Comparison of ENCODE assay signal across 2 cellular contexts in the genomic region with DNA sequence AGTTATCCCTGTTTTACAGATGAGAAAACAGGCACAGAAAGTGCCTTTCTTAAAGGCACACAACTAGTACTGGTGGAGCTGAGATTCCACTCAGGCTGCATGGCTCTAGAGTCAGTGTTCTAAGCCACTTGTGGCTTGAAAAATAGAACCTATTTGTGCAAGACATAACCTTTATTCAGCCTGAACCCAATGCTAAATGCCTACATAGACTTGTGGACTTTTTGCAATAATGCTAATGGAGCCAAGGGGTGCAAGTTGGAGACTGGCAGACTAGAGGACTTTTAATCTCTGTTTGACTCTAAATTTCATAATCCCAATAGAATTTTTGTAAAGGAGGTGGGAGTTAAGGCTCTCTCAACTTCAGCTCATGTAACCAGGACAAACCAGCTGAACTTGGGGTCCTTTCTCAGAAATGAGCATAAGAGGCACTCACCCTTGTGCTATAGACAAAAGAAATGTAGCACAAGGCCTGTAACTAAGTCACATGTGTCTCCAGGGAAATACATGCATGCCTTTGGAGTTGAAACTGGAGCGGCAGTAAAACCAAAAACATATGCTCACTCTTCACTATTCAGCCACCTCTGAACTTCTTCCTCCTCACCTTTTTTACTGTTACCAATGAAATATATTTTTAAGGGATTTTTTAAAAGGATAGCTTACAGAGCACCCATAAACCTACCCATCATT.
TF ChIP-seq lines count a peak whose summit lies in the region.

No MANE protein-coding gene starts in this region.

TF ChIP-seq in liver, 16 proteins besides CTCF, POLR2A, EP300 and RAD21 (continued from another document):
- TF ChIP-seq, protein P1, sequence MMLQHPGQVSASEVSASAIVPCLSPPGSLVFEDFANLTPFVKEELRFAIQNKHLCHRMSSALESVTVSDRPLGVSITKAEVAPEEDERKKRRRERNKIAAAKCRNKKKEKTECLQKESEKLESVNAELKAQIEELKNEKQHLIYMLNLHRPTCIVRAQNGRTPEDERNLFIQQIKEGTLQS (IDR thresholded peaks at IDR 0.05): no peak
- TF ChIP-seq, protein P2, sequence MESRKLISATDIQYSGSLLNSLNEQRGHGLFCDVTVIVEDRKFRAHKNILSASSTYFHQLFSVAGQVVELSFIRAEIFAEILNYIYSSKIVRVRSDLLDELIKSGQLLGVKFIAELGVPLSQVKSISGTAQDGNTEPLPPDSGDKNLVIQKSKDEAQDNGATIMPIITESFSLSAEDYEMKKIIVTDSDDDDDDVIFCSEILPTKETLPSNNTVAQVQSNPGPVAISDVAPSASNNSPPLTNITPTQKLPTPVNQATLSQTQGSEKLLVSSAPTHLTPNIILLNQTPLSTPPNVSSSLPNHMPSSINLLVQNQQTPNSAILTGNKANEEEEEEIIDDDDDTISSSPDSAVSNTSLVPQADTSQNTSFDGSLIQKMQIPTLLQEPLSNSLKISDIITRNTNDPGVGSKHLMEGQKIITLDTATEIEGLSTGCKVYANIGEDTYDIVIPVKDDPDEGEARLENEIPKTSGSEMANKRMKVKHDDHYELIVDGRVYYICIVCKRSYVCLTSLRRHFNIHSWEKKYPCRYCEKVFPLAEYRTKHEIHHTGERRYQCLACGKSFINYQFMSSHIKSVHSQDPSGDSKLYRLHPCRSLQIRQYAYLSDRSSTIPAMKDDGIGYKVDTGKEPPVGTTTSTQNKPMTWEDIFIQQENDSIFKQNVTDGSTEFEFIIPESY (IDR thresholded peaks at IDR 0.05): no peak
- peak; percentile 55 for TF ChIP-seq SP1 (IDR thresholded peaks at IDR 0.05)
- TF ChIP-seq HNF4A (conservative IDR thresholded peaks at IDR 0.05): peak; percentile 67 to 87
- TF ChIP-seq HNF4G (IDR thresholded peaks at IDR 0.05): no peak
- peak; percentile 37 for TF ChIP-seq FOXA2 (IDR thresholded peaks at IDR 0.05)
- TF ChIP-seq TAF1 (conservative IDR thresholded peaks at IDR 0.05): no peak
- TF ChIP-seq RXRA (IDR thresholded peaks at IDR 0.05): peak; percentile 63 to 91
- no peak for TF ChIP-seq EGR1 (IDR thresholded peaks at IDR 0.05; ENCODE audit: low read depth in 2 of 2)
- TF ChIP-seq GABPA (IDR thresholded peaks at IDR 0.05 in 1 of 2, conservative IDR thresholded peaks at IDR 0.05 in 1 of 2): no peak
- no peak for TF ChIP-seq REST (IDR thresholded peaks at IDR 0.05)
- TF ChIP-seq NR2F2 (IDR thresholded peaks at IDR 0.05): no peak
- TF ChIP-seq FOXA1 (IDR thresholded peaks at IDR 0.05): peak; percentile 41
- TF ChIP-seq JUND (IDR thresholded peaks at IDR 0.05): peak in 1 of 2 donors; percentile 44

TF ChIP-seq in HepG2, 621 proteins besides CTCF, POLR2A, EP300 and RAD21 (continued from another document):
- TF ChIP-seq, protein P3, sequence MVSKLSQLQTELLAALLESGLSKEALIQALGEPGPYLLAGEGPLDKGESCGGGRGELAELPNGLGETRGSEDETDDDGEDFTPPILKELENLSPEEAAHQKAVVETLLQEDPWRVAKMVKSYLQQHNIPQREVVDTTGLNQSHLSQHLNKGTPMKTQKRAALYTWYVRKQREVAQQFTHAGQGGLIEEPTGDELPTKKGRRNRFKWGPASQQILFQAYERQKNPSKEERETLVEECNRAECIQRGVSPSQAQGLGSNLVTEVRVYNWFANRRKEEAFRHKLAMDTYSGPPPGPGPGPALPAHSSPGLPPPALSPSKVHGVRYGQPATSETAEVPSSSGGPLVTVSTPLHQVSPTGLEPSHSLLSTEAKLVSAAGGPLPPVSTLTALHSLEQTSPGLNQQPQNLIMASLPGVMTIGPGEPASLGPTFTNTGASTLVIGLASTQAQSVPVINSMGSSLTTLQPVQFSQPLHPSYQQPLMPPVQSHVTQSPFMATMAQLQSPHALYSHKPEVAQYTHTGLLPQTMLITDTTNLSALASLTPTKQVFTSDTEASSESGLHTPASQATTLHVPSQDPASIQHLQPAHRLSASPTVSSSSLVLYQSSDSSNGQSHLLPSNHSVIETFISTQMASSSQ (IDR thresholded peaks at IDR 0.05; ENCODE audit: low read depth): no peak
- TF ChIP-seq, protein P3 (CRISPR knock-in tag; IDR thresholded peaks at IDR 0.05; ENCODE audit: borderline replicate concordance): no peak
- TF ChIP-seq XRCC5 (optimal IDR thresholded peaks at IDR 0.05; ENCODE audit: low read length) (no peak), RFXAP (CRISPR knock-in tag; IDR thresholded peaks at IDR 0.05; ENCODE audit: borderline replicate concordance) (no peak), ZNF549 (CRISPR knock-in tag; IDR thresholded peaks at IDR 0.05) (no peak)
